20 cellular contexts compared by ENCODE assay signal in the genomic region with DNA sequence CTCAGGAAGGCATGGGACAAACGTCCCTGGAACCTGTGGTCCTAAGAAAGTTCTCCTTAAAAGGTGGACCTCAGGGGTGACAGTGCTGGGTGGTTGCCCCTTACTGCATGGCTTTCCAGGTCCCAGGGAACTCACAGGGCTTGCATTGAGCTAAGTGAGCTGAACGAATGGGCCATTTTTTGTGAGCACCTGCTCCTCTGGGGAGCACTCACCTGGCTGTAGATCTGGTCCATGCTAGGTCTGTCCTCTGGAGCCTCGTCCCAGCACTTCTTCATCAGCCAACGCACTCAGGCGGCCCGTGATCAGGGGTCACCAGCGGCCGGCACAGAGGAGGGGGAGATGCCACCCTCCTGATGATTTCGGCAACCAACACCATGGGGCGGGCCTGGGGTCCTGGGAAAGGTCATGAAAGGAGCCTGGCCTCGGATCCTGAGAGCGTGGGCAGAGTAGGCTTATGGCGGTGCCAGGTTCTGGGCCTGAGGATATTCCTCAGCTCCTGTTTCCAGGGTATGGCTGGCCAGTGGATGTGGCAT.
"Had no signal": no experiment of that assay in that cellular context is flagged by ENCODE, and none has a peak within 500 bp of the region (broad histone marks: within the 10 kb centered on the region; RNA-seq: fewer than 3 reads in every experiment).

No MANE protein-coding gene starts in this region.

- H3K9ac ChIP-seq: SK-N-SH had no signal

- H3K4me2 ChIP-seq: SK-N-SH had no signal

- H3K9me3 ChIP-seq: MG63, SK-N-SH had no signal

- H3K36me3 ChIP-seq: MG63 had no signal

- H3K4me3 ChIP-seq: MG63 had no signal

- H3K27me3 ChIP-seq: MG63 had no signal

- FAIRE-seq: HTR-8/SVneo, RCC 7860 had no signal

- H3K27ac ChIP-seq: HL-60 had no signal

- DNase-seq: Karpas-422, KG1, MG63, NCI-H1092, NCI-H1417 treated with DMSO at 0.1 percent for 48 hours, NCI-H146, NCI-H1694 treated with DMSO at 0.1 percent for 48 hours, NCI-H1930, NCI-H2081, NCI-H2107, NCI-H2227 treated with DMSO at 0.1 percent for 48 hours, NCI-H524, NCI-H774, Right ventricle myocardium superior, RPMI8226, SK-N-SH, SW 1271 had no signal
